Comparison of ENCODE assay signal across 18 cellular contexts in genomic region chr14:31057035-31057434, GRCh38. TPM values are rescaled to one million over a fixed set of nuclear protein-coding genes. Genes with fewer than 3 reads are reported as not detected.
DNase-seq lines count a peak whose midpoint lies in the region; ATAC-seq, FAIRE-seq and TF ChIP-seq lines count a peak whose summit lies in the region.
"Had no signal": no experiment of that assay in that cellular context is flagged by ENCODE, and none has a peak within 500 bp of the region (broad histone marks: within the 10 kb centered on the region; RNA-seq: fewer than 3 reads in every experiment).

No MANE protein-coding gene starts in this region.

- CTCF ChIA-PET in PC-3 (lab: Charles Lee) = no interaction called here

- H4K20me1 ChIP-seq in PC-3 (ENCODE audit: low read length) = no peaks in the 10 kb centered on the region

- TF ChIP-seq CTCF in PC-3 (conservative IDR thresholded peaks at IDR 0.05; ENCODE audit: low read depth, low read length) (no peak), bronchial epithelial cell (IDR thresholded peaks at IDR 0.05; ENCODE audit: insufficient read depth, low read length, severe bottlenecking) (no peak), foreskin keratinocyte (conservative IDR thresholded peaks at IDR 0.05) (no peak)

- peak; percentile 18; the same call in 1 of the 2 replicates for ATAC-seq in PC-3
- ATAC-seq in foreskin keratinocyte = peak; percentile 72
- no peak for ATAC-seq in GM18868 (IDR thresholded peaks at IDR 0.05; ENCODE audit: unreplicated experiment)

- no peaks in the 10 kb centered on the region for H3K9me3 ChIP-seq in PC-3 (ENCODE audit: low read length)

- BruUV-seq in PC-3 (replicated peaks; lab: Mats Ljungman, UMichigan) = no TSS peak

- DNase-seq in PC-3 (peak; percentile 34), bronchial epithelial cell (ENCODE audit: low read depth) (peak; percentile 71), foreskin keratinocyte (peak; percentile 64 to 86), renal cortical epithelial cell (ENCODE audit: low read depth) (peak; percentile 42), COLO668 (lab: John Stamatoyannopoulos, UW; ENCODE audit: unreplicated experiment) (no peak), NCI-H146 treated with DMSO at 0.1 percent for 48 hours (lab: John Stamatoyannopoulos, UW; ENCODE audit: unreplicated experiment) (no peak)
- DNase-seq: C1 segment of cervical spinal cord; CD4-positive, alpha-beta T cell; DMS153; DMS79 treated with DMSO at 0.1 percent for 48 hours; EL; HCEC 1CT; HFFc6 had no signal

- H3K27ac ChIP-seq in PC-3 (ENCODE audit: low read length) (no peak overlapping the region), foreskin keratinocyte (peak overlapping the region; percentile 67)
- H3K27ac ChIP-seq: HL-60 had no signal

- H3K4me3 ChIP-seq in PC-3 (ENCODE audit: low read length) = no peak overlapping the region
- no peak overlapping the region for H3K4me3 ChIP-seq in bronchial epithelial cell (ENCODE audit: low read depth, low read length)

- no peaks in the 10 kb centered on the region for H3F3A ChIP-seq in PC-3 (ENCODE audit: low read length, unreplicated experiment)

- H3K36me3 ChIP-seq in PC-3 (ENCODE audit: low read depth, low read length) = no peaks in the 10 kb centered on the region
- H3K36me3 ChIP-seq in bronchial epithelial cell (ENCODE audit: control insufficient read depth, insufficient read depth, low read length) = no peaks in the 10 kb centered on the region

- H3K79me2 ChIP-seq in PC-3 (ENCODE audit: low read length) = no peaks in the 10 kb centered on the region

- intact Hi-C loops in PC-3 (cut with micrococcal nuclease) = no loop called here

- no peak for FAIRE-seq in bronchial epithelial cell (lab: Jason Lieb, UNC)
- FAIRE-seq: A204.1, G401.6, GM12891 had no signal

- H2AFZ ChIP-seq in PC-3 (ENCODE audit: low read length) = no peak overlapping the region

- H3K9me2 ChIP-seq in PC-3 (replicated peaks; ENCODE audit: low read length) = no peaks in the 10 kb centered on the region

- H3K27me3 ChIP-seq in PC-3 (ENCODE audit: low read length) (no peaks in the 10 kb centered on the region), bronchial epithelial cell (ENCODE audit: control insufficient read depth, insufficient read depth, low read length) (no peaks in the 10 kb centered on the region), foreskin keratinocyte (no peaks in the 10 kb centered on the region)

- no peak overlapping the region for H3K9ac ChIP-seq in PC-3 (ENCODE audit: low read length)

- H3K4me2 ChIP-seq in PC-3 (ENCODE audit: low read length) = no peak overlapping the region

- H3K4me1 ChIP-seq in PC-3 (ENCODE audit: insufficient read depth, low read length) (peaks cover 13% of the 10 kb centered on the region), foreskin keratinocyte (peaks cover 41% of the 10 kb centered on the region)

- POLR2A ChIA-PET in PC-3 (lab: Charles Lee; ENCODE audit: unreplicated experiment) = no interaction called here

RNA-seq across cellular contexts. Expression of gene STRN3, which starts 30.9 kb away (rescaled TPM):
- total RNA-seq in PC-3 (2014; rRNA removed) (36.9 and 41.4 TPM in 2 replicates), bronchial epithelial cell (76.9 and 95.5 TPM in 2 replicates), foreskin keratinocyte (35.8 and 40.7 TPM in 2 replicates), renal cortical epithelial cell (78.3 and 110 TPM in 2 replicates)
- polyA plus RNA-seq in foreskin keratinocyte = 6.5 and 8.1 TPM in 2 replicates

RNA-seq across cellular contexts. Expression of gene AP4S1, which starts 31.6 kb away (rescaled TPM):
- total RNA-seq in PC-3 (2014; rRNA removed) (3.0 and 3.2 TPM in 2 replicates), bronchial epithelial cell (1.8 and 2.8 TPM in 2 replicates), foreskin keratinocyte (5.5 and 5.7 TPM in 2 replicates), renal cortical epithelial cell (4.0 and 5.2 TPM in 2 replicates)
- 5.1 and 6.0 TPM in 2 replicates for polyA plus RNA-seq in foreskin keratinocyte

Comparison
In these comparisons a context has a peak if more than half of its experiments do, and no peak if none do; other contexts are left out.
1. DNase-seq: peak in PC-3 (single experiment), bronchial epithelial cell (single experiment), foreskin keratinocyte (2 of 2) and renal cortical epithelial cell (single experiment); none in COLO668 (single experiment) and NCI-H146 treated with DMSO at 0.1 percent for 48 hours (single experiment).